12 cellular contexts compared by ENCODE assay signal in the genomic region with DNA sequence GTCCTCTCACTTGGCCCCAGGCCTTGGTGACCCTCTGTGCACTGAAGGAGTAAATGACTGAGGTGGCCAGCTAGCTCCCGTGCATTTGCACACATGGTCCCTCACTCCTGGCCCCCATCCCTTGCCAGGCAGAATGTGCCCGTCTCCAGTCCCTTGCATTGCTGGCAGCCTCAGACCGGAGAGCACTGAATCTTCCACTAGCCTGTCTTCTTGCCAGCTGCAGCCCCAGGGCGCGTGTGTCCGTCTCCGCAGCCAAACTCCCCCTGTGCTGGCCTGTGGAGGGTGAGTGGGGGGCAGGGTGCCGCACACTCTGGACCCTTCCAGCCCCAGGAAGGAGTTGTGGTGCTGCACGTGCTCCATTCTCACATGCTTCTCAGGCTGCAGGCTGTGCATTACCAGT. TPM values are rescaled to one million over a fixed set of nuclear protein-coding genes. Genes with fewer than 3 reads are reported as not detected.
DNase-seq lines count a peak whose midpoint lies in the region; ATAC-seq and TF ChIP-seq lines count a peak whose summit lies in the region.
"Had no signal": no experiment of that assay in that cellular context is flagged by ENCODE, and none has a peak within 500 bp of the region (broad histone marks: within the 10 kb centered on the region; RNA-seq: fewer than 3 reads in every experiment).

No MANE protein-coding gene starts in this region.

- no peak overlapping the region for H2AFZ ChIP-seq in PC-3 (ENCODE audit: low read length)

- H3K9me2 ChIP-seq in PC-3 (replicated peaks; ENCODE audit: low read length), result no peaks in the 10 kb centered on the region

- no peaks in the 10 kb centered on the region for H3K9me3 Mint-ChIP-seq in type B pancreatic cell
- no peaks in the 10 kb centered on the region for H3K9me3 Mint-ChIP-seq in stimulated activated naive B cell treated with anti-CD40 and anti-IgM and Interleukin-4, amounts not matched to agents 10 μg/mL and 1 μg/mL and 100 μg/mL, for 72 hours

- H3K27ac ChIP-seq in PC-3 (ENCODE audit: low read length), result peak overlapping the region; percentile 96
- H3K27ac ChIP-seq in effector memory CD4-positive, alpha-beta T cell (ENCODE audit: insufficient read depth, low read length, poor library complexity, severe bottlenecking), result peak overlapping the region; percentile 29
- H3K27ac ChIP-seq: colonic mucosa, SJSA1, thyroid gland had no signal

- peak; percentile 14 for ATAC-seq in left ventricle myocardium superior
- ATAC-seq in left cardiac atrium, result no peak
- no peak for ATAC-seq in PC-3
- no peak for ATAC-seq in stimulated activated naive B cell treated with anti-CD40 and anti-IgM and Interleukin-4, amounts not matched to agents 10 μg/mL and 1 μg/mL and 100 μg/mL, for 72 hours (replicated peaks)

- no peak for DNase-seq in left ventricle myocardium superior
- no peak for DNase-seq in left cardiac atrium
- DNase-seq in PC-3, result no peak
- DNase-seq in effector memory CD4-positive, alpha-beta T cell, result no peak
- DNase-seq in type B pancreatic cell (ENCODE audit: extremely low spot score, unreplicated experiment), result no peak
- no peak for DNase-seq in DMS153 treated with DMSO at 0.1 percent for 48 hours (lab: John Stamatoyannopoulos, UW; ENCODE audit: unreplicated experiment)
- no peak for DNase-seq in stimulated activated naive B cell treated with anti-CD40 and anti-IgM and Interleukin-4, amounts not matched to agents 10 μg/mL and 1 μg/mL and 100 μg/mL, for 72 hours
- no peak for DNase-seq in MV-4-11 (lab: John Stamatoyannopoulos, UW)
- DNase-seq: colonic mucosa had no signal

- peaks cover 78% of the 10 kb centered on the region for H3K4me1 ChIP-seq in PC-3 (ENCODE audit: insufficient read depth, low read length)
- peaks cover 95% of the 10 kb centered on the region for H3K4me1 ChIP-seq in effector memory CD4-positive, alpha-beta T cell (ENCODE audit: control insufficient read depth, insufficient read depth, low read length, poor library complexity, severe bottlenecking)
- H3K4me1 ChIP-seq: SJSA1 had no signal

- H3K79me2 ChIP-seq in PC-3 (ENCODE audit: low read length), result peaks cover 77% of the 10 kb centered on the region

- no peaks in the 10 kb centered on the region for H3K36me3 ChIP-seq in PC-3 (ENCODE audit: low read depth, low read length)
- no peaks in the 10 kb centered on the region for H3K36me3 ChIP-seq in effector memory CD4-positive, alpha-beta T cell (ENCODE audit: control insufficient read depth, insufficient read depth, low read length)
- H3K36me3 ChIP-seq: colonic mucosa, heart left ventricle, SJSA1, thyroid gland had no signal

- H3K4me3 Mint-ChIP-seq in type B pancreatic cell, result no peak overlapping the region
- no peak overlapping the region for H3K4me3 Mint-ChIP-seq in stimulated activated naive B cell treated with anti-CD40 and anti-IgM and Interleukin-4, amounts not matched to agents 10 μg/mL and 1 μg/mL and 100 μg/mL, for 72 hours

- no peak for TF ChIP-seq CTCF in PC-3 (conservative IDR thresholded peaks at IDR 0.05; ENCODE audit: low read depth, low read length)
- no peak for TF ChIP-seq CTCF in type B pancreatic cell (conservative IDR thresholded peaks at IDR 0.05)

- no peak overlapping the region for H3K4me3 ChIP-seq in PC-3 (ENCODE audit: low read length)
- H3K4me3 ChIP-seq in effector memory CD4-positive, alpha-beta T cell (ENCODE audit: insufficient read depth, low read depth, low read length, poor library complexity, severe bottlenecking), result no peak overlapping the region
- H3K4me3 ChIP-seq: colonic mucosa, heart left ventricle, SJSA1, thyroid gland had no signal

- no peaks in the 10 kb centered on the region for H4K20me1 ChIP-seq in PC-3 (ENCODE audit: low read length)

- H3K9me3 ChIP-seq in PC-3 (ENCODE audit: low read length), result no peaks in the 10 kb centered on the region
- H3K9me3 ChIP-seq in effector memory CD4-positive, alpha-beta T cell (ENCODE audit: control insufficient read depth, low read length), result no peaks in the 10 kb centered on the region
- H3K9me3 ChIP-seq: colonic mucosa, heart left ventricle, SJSA1, thyroid gland had no signal

- peak overlapping the region; percentile 36 for H3K27ac Mint-ChIP-seq in type B pancreatic cell
- H3K27ac Mint-ChIP-seq in stimulated activated naive B cell treated with anti-CD40 and anti-IgM and Interleukin-4, amounts not matched to agents 10 μg/mL and 1 μg/mL and 100 μg/mL, for 72 hours, result no peak overlapping the region

- intact Hi-C loops in left ventricle myocardium superior (cut with micrococcal nuclease) (no loop called here), left cardiac atrium (cut with DNase I) (no loop called here), PC-3 (cut with micrococcal nuclease) (no loop called here)

- H3K27me3 Mint-ChIP-seq in type B pancreatic cell, result no peaks in the 10 kb centered on the region
- H3K27me3 Mint-ChIP-seq in stimulated activated naive B cell treated with anti-CD40 and anti-IgM and Interleukin-4, amounts not matched to agents 10 μg/mL and 1 μg/mL and 100 μg/mL, for 72 hours, result peaks cover 0 to 3% of the 10 kb centered on the region in 2 donors

- BruUV-seq in PC-3 (replicated peaks; lab: Mats Ljungman, UMichigan), result no TSS peak

- CTCF ChIA-PET in PC-3 (lab: Charles Lee), result no interaction called here

- no peaks in the 10 kb centered on the region for H3F3A ChIP-seq in PC-3 (ENCODE audit: low read length, unreplicated experiment)

- H3K9ac ChIP-seq in PC-3 (ENCODE audit: low read length), result peak overlapping the region; percentile 53; the same call in 1 of the 2 replicates

- POLR2A ChIA-PET in PC-3 (lab: Charles Lee; ENCODE audit: unreplicated experiment), result no interaction called here

- peaks cover 51% of the 10 kb centered on the region for H3K4me1 Mint-ChIP-seq in type B pancreatic cell (ENCODE audit: unreplicated experiment)
- H3K4me1 Mint-ChIP-seq in stimulated activated naive B cell treated with anti-CD40 and anti-IgM and Interleukin-4, amounts not matched to agents 10 μg/mL and 1 μg/mL and 100 μg/mL, for 72 hours, result peaks cover 79 to 90% of the 10 kb centered on the region in 2 donors

- H3K4me2 ChIP-seq in PC-3 (ENCODE audit: low read length), result peak overlapping the region; percentile 56

- no peaks in the 10 kb centered on the region for H3K27me3 ChIP-seq in PC-3 (ENCODE audit: low read length)
- no peaks in the 10 kb centered on the region for H3K27me3 ChIP-seq in effector memory CD4-positive, alpha-beta T cell (replicated peaks; ENCODE audit: control insufficient read depth, insufficient read depth, low read length, poor library complexity, severe bottlenecking)
- H3K27me3 ChIP-seq: colonic mucosa, heart left ventricle, SJSA1, thyroid gland had no signal

- H3K36me3 Mint-ChIP-seq in type B pancreatic cell, result no peaks in the 10 kb centered on the region
- H3K36me3 Mint-ChIP-seq in stimulated activated naive B cell treated with anti-CD40 and anti-IgM and Interleukin-4, amounts not matched to agents 10 μg/mL and 1 μg/mL and 100 μg/mL, for 72 hours, result peaks cover 5 to 13% of the 10 kb centered on the region in 2 donors

RNA-seq across cellular contexts. Expression of a gene that starts 35.9 kb away (rescaled TPM):
- total RNA-seq in left ventricle myocardium superior (16.3 TPM), left cardiac atrium (10 to 100 TPM; 14.6 to 19.5 TPM), PC-3 (2014; rRNA removed) (23.4 and 28.6 TPM in 2 replicates), type B pancreatic cell (ENCODE audit: low replicate concordance) (29.5 and 37.6 TPM in 2 replicates)
